1 cellular context compared by ENCODE assay signal in genomic region chr14:101480022-101480746, GRCh38.
TF ChIP-seq lines count a peak whose summit lies in the region.

No MANE protein-coding gene starts in this region.

TF ChIP-seq in IMR-90, 13 proteins besides CTCF, POLR2A, EP300 and RAD21 (continued from another document):
- no peak for TF ChIP-seq USF2 (IDR thresholded peaks at IDR 0.05; ENCODE audit: low read depth, low read length)
- TF ChIP-seq NFE2L2 (IDR thresholded peaks at IDR 0.05; ENCODE audit: low read depth, low read length): no peak
- TF ChIP-seq CEBPB (IDR thresholded peaks at IDR 0.05; ENCODE audit: low read depth, low read length): no peak
- no peak for TF ChIP-seq MAZ (IDR thresholded peaks at IDR 0.05; ENCODE audit: borderline replicate concordance, low read depth, low read length)
- TF ChIP-seq ELK1 (IDR thresholded peaks at IDR 0.05; ENCODE audit: borderline replicate concordance, low read depth, low read length): no peak
- TF ChIP-seq BHLHE40 (IDR thresholded peaks at IDR 0.05; ENCODE audit: low read depth, low read length): no peak
- TF ChIP-seq SMC3 (IDR thresholded peaks at IDR 0.05; ENCODE audit: low read depth, low read length): no peak
- TF ChIP-seq FOS (IDR thresholded peaks at IDR 0.05; ENCODE audit: low read depth, low read length): no peak
- no peak for TF ChIP-seq RFX5 (IDR thresholded peaks at IDR 0.05; ENCODE audit: low read depth, low read length)
TF ChIP-seq in IMR-90: peak in this region for 0.
